In the genomic region with DNA sequence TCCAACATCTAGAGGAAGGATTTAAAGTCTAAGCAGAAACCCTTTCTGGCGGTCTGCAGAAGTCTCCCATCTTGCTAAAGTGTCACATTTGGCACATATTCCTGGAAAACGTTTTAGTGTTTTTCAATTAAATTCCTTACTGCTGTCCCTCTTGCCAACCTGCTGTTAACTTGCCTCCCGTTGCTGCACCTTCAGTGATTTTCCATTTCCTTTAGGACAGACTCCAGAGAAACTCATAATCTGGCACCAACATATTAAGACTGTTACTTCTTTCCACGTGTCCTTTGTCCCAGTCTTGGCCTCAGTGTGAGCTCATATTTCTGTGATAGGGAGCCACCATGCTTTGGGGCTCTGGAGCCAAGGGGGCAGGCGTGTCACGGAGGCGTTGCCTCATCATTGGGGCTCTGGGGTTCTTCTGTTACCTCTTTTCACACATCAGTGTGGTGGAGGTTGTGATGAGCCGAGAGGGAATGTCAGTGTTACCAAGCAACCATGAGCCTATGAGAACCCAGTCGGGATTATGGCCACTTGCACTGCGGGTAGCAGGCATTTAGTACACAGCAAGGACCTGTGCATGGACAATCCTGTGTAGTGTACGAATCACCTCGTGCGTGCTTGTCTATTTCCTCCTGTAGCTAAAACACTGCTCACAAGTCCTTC, we compare ENCODE assay signal across 20 cellular contexts.
"Had no signal": no experiment of that assay in that cellular context is flagged by ENCODE, and none has a peak within 500 bp of the region (broad histone marks: within the 10 kb centered on the region; RNA-seq: fewer than 3 reads in every experiment).

No MANE protein-coding gene starts in this region.

- H3K36me3 ChIP-seq: left lung, lower lobe of right lung, neutrophil, pancreas, spleen, tibial artery had no signal

- H3K4me3 ChIP-seq: dorsolateral prefrontal cortex, left lung, lower lobe of right lung, mucosa of descending colon, pancreas, skin epidermis, spleen, testis, tibial artery had no signal

- H3K27ac ChIP-seq: dorsolateral prefrontal cortex, left lung, lower lobe of right lung, neutrophil, pancreas, skin epidermis, spleen, testis, tibial artery had no signal

- H3K4me1 ChIP-seq: left lung, testis had no signal

- H3K27me3 ChIP-seq: pancreas, testis had no signal

- ATAC-seq: left lung; lower lobe of right lung; mucosa of descending colon; natural killer cell treated with Interleukin-12 subunit alpha and Interleukin-12 subunit beta and Interleukin-15 and Interleukin-18, amount 100 ng/mL, for 72 hours; pancreas; stimulated activated memory B cell treated with anti-CD40 and anti-IgM and Interleukin-4, amounts not matched to agents 10 μg/mL and 1 μg/mL and 100 μg/mL, for 72 hours; stimulated activated naive CD8-positive, alpha-beta T cell treated with anti-CD3 and anti-CD28 coated beads, Interleukin-15, Interleukin-2, amounts not matched to agents 100 U/mL and 50 U/mL, for 24 hours had no signal

- H3K9me3 ChIP-seq: left lung, mucosa of descending colon, neutrophil, pancreas, spleen, testis, tibial artery had no signal

- DNase-seq: effector CD4-positive, alpha-beta T cell; head of caudate nucleus; hippocampal formation; left cardiac atrium; left lung; lower lobe of right lung; mucosa of descending colon; naive B cell; pancreas; spleen; stimulated activated CD4-positive, alpha-beta T cell treated with anti-CD3 and anti-CD28 coated beads, Interleukin-4, amount 100 ng/mL, for 4 hours; stimulated activated naive CD8-positive, alpha-beta T cell treated with anti-CD3 and anti-CD28 coated beads, Interleukin-15, Interleukin-2, amounts not matched to agents 100 U/mL and 50 U/mL, for 24 hours; substantia nigra; testis; tibial artery had no signal
